25 cellular contexts compared by ENCODE assay signal in genomic region chr22:41030891-41031290, GRCh38.
DNase-seq lines count a peak whose midpoint lies in the region; ATAC-seq and TF ChIP-seq lines count a peak whose summit lies in the region.
"Had no signal": no experiment of that assay in that cellular context is flagged by ENCODE, and none has a peak within 500 bp of the region (broad histone marks: within the 10 kb centered on the region; RNA-seq: fewer than 3 reads in every experiment).

No MANE protein-coding gene starts in this region.

- intact Hi-C loops in MCF 10A (cut with micrococcal nuclease) (no loop called here), breast epithelium (cut with DNase I; ENCODE audit: low total_unique reads) (no loop called here)
- intact Hi-C loops in activated CD8-positive, alpha-beta T cell treated with anti-CD3 and anti-CD28 coated beads for 36 hours (cut with micrococcal nuclease): no loop called here

- H3K27ac ChIP-seq in breast epithelium: no peak overlapping the region
- H3K27ac ChIP-seq: 22Rv1, epithelial cell of prostate, KMS-11 had no signal

- no TSS peak for BruUV-seq in MCF 10A (replicated peaks; lab: Mats Ljungman, UMichigan)

- no peak overlapping the region for H3K4me3 Mint-ChIP-seq in MCF 10A (ENCODE audit: unreplicated experiment)
- no peak overlapping the region for H3K4me3 Mint-ChIP-seq in activated CD8-positive, alpha-beta T cell treated with anti-CD3 and anti-CD28 coated beads for 36 hours
- H3K4me3 Mint-ChIP-seq: activated CD8-positive, alpha-beta T cell treated with anti-CD3 and anti-CD28 coated beads, Interleukin-2, amount 10 ng/mL, durations not matched to agents 7 days and 5 days; memory B cell; naive B cell; stimulated activated naive CD8-positive, alpha-beta T cell treated with anti-CD3 and anti-CD28 coated beads, Interleukin-15, Interleukin-2, amounts not matched to agents 100 ng/mL and 50 ng/mL, for 24 hours had no signal

- no peaks in the 10 kb centered on the region for H3K27me3 Mint-ChIP-seq in MCF 10A (ENCODE audit: insufficient read depth, unreplicated experiment)
- no peaks in the 10 kb centered on the region for H3K27me3 Mint-ChIP-seq in activated CD8-positive, alpha-beta T cell treated with anti-CD3 and anti-CD28 coated beads for 36 hours
- H3K27me3 Mint-ChIP-seq: memory B cell; stimulated activated naive CD8-positive, alpha-beta T cell treated with anti-CD3 and anti-CD28 coated beads, Interleukin-15, Interleukin-2, amounts not matched to agents 100 ng/mL and 50 ng/mL, for 24 hours had no signal

- H3K9me3 Mint-ChIP-seq in MCF 10A (ENCODE audit: unreplicated experiment): no peaks in the 10 kb centered on the region
- no peaks in the 10 kb centered on the region for H3K9me3 Mint-ChIP-seq in activated CD8-positive, alpha-beta T cell treated with anti-CD3 and anti-CD28 coated beads for 36 hours
- H3K9me3 Mint-ChIP-seq: memory B cell; naive B cell; stimulated activated naive CD8-positive, alpha-beta T cell treated with anti-CD3 and anti-CD28 coated beads, Interleukin-15, Interleukin-2, amounts not matched to agents 100 ng/mL and 50 ng/mL, for 24 hours had no signal

- H3K36me3 ChIP-seq in breast epithelium: no peaks in the 10 kb centered on the region
- no peaks in the 10 kb centered on the region for H3K36me3 ChIP-seq in adipocyte (ENCODE audit: control insufficient read depth, insufficient read depth, low read length, severe bottlenecking)
- H3K36me3 ChIP-seq: tibial nerve had no signal

- no peaks in the 10 kb centered on the region for H3K27me3 ChIP-seq in breast epithelium
- peaks cover 5% of the 10 kb centered on the region for H3K27me3 ChIP-seq in adipocyte (replicated peaks; ENCODE audit: control insufficient read depth, insufficient read depth, low read length)
- H3K27me3 ChIP-seq: tibial nerve had no signal

- no peak for ATAC-seq in GM18502 (IDR thresholded peaks at IDR 0.05; ENCODE audit: poor library complexity, unreplicated experiment)
- ATAC-seq in GM21786 (IDR thresholded peaks at IDR 0.05; ENCODE audit: unreplicated experiment): no peak
- no peak for ATAC-seq in activated CD8-positive, alpha-beta T cell treated with anti-CD3 and anti-CD28 coated beads for 36 hours
- ATAC-seq: activated CD4-positive, CD25-positive, alpha-beta regulatory T cell treated with anti-CD3 and anti-CD28 coated beads, Interleukin-2, amount 50 U/mL, for 24 hours; activated CD8-positive, alpha-beta T cell treated with anti-CD3 and anti-CD28 coated beads, Interleukin-2, amount 10 ng/mL, durations not matched to agents 7 days and 5 days had no signal

- POLR2A ChIA-PET in MCF 10A (lab: Yijun Ruan, JAX): interaction anchor here (0.6 to 4.6 kb wide), 3 partner anchors 9 to 549 kb away, joined by 3 to 38 read pairs (median 13); partner anchors contain the start of gene EP300
- POLR2A ChIA-PET in activated CD8-positive, alpha-beta T cell treated with anti-CD3 and anti-CD28 coated beads for 36 hours (lab: Charles Lee): interaction anchor here (1.2 kb wide), 1 partner anchor 9 kb away, joined by 4 read pairs; no protein-coding TSS in a partner anchor

- DNase-seq in MCF 10A (ENCODE audit: unreplicated experiment): peak; percentile 77
- no peak for DNase-seq in breast epithelium (ENCODE audit: low spot score in 2 of 2)
- peak; percentile 42 for DNase-seq in adipocyte (ENCODE audit: low read depth)
- peak; percentile 80 for DNase-seq in fibroblast of peridontal ligament (ENCODE audit: extremely low read depth)
- no peak for DNase-seq in activated CD8-positive, alpha-beta T cell treated with anti-CD3 and anti-CD28 coated beads for 36 hours
- DNase-seq in NCI-H2107 treated with DMSO at 0.1 percent for 48 hours (lab: John Stamatoyannopoulos, UW; ENCODE audit: unreplicated experiment): no peak
- DNase-seq: activated CD8-positive, alpha-beta T cell treated with anti-CD3 and anti-CD28 coated beads, Interleukin-2, amount 10 ng/mL, durations not matched to agents 7 days and 5 days; activated T-cell treated with anti-CD3 and anti-CD28 coated beads, Interleukin-2, amount 50 U/mL, for 1 hour; amniotic stem cell; Calu3; cerebellar nuclear complex; naive B cell; NCI-H187; occipital lobe; Right ventricle myocardium superior; stimulated activated CD4-positive, alpha-beta T cell treated with anti-CD3 and anti-CD28 coated beads, Interleukin-4, amount 100 ng/mL, for 4 hours had no signal

- H3K27ac Mint-ChIP-seq in MCF 10A (ENCODE audit: low read depth, unreplicated experiment): no peak overlapping the region
- no peak overlapping the region for H3K27ac Mint-ChIP-seq in activated CD8-positive, alpha-beta T cell treated with anti-CD3 and anti-CD28 coated beads for 36 hours
- H3K27ac Mint-ChIP-seq: activated CD8-positive, alpha-beta T cell treated with anti-CD3 and anti-CD28 coated beads, Interleukin-2, amount 10 ng/mL, durations not matched to agents 7 days and 5 days; memory B cell; stimulated activated naive CD8-positive, alpha-beta T cell treated with anti-CD3 and anti-CD28 coated beads, Interleukin-15, Interleukin-2, amounts not matched to agents 100 ng/mL and 50 ng/mL, for 24 hours had no signal

- H3K4me3 ChIP-seq in breast epithelium (no peak overlapping the region), adipocyte (ENCODE audit: low read length) (no peak overlapping the region)
- H3K4me3 ChIP-seq: tibial nerve had no signal

- no peak for TF ChIP-seq POLR2A in breast epithelium (IDR thresholded peaks at IDR 0.05)

- no peak for TF ChIP-seq CTCF in MCF 10A (IDR thresholded peaks at IDR 0.05; ENCODE audit: unreplicated experiment)
- no peak for TF ChIP-seq CTCF in breast epithelium (IDR thresholded peaks at IDR 0.05)
- no peak for TF ChIP-seq CTCF in activated CD8-positive, alpha-beta T cell treated with anti-CD3 and anti-CD28 coated beads for 36 hours (IDR thresholded peaks at IDR 0.05)

- CTCF ChIA-PET in MCF 10A (lab: Yijun Ruan, JAX): interaction anchor here (1.1 kb wide), 1 partner anchor 11 kb away, joined by 4 read pairs; no protein-coding TSS in a partner anchor
- CTCF ChIA-PET in activated CD8-positive, alpha-beta T cell treated with anti-CD3 and anti-CD28 coated beads for 36 hours (lab: Charles Lee): interaction anchor here (2.5 kb wide), 1 partner anchor 108 kb away, joined by 13 read pairs; no protein-coding TSS in a partner anchor

- H3K9me3 ChIP-seq in breast epithelium (no peaks in the 10 kb centered on the region), adipocyte (ENCODE audit: control insufficient read depth, low read length) (no peaks in the 10 kb centered on the region)
- H3K9me3 ChIP-seq: tibial nerve had no signal

- no peaks in the 10 kb centered on the region for H3K4me1 ChIP-seq in breast epithelium
- H3K4me1 ChIP-seq in adipocyte (ENCODE audit: control insufficient read depth, insufficient read depth, low read length): peaks cover 26% of the 10 kb centered on the region

- H3K36me3 Mint-ChIP-seq in MCF 10A (ENCODE audit: insufficient read depth, unreplicated experiment): no peaks in the 10 kb centered on the region
- H3K36me3 Mint-ChIP-seq in activated CD8-positive, alpha-beta T cell treated with anti-CD3 and anti-CD28 coated beads for 36 hours (ENCODE audit: low read depth): no peaks in the 10 kb centered on the region
- H3K36me3 Mint-ChIP-seq: memory B cell, naive B cell had no signal

- H3K9ac ChIP-seq in adipocyte (ENCODE audit: low read length): no peak overlapping the region
- H3K9ac ChIP-seq: KMS-11 had no signal

- H3K4me1 Mint-ChIP-seq in MCF 10A (ENCODE audit: insufficient read depth, unreplicated experiment): peaks cover 16% of the 10 kb centered on the region
- H3K4me1 Mint-ChIP-seq in activated CD8-positive, alpha-beta T cell treated with anti-CD3 and anti-CD28 coated beads for 36 hours (ENCODE audit: low read depth): no peaks in the 10 kb centered on the region
- H3K4me1 Mint-ChIP-seq: naive B cell had no signal

Comparison
In these comparisons a context has a peak if more than half of its experiments do, and no peak if none do; other contexts are left out.
1. DNase-seq: peak in MCF 10A (single experiment), adipocyte (single experiment) and fibroblast of peridontal ligament (single experiment); none in breast epithelium (0 of 2), activated CD8-positive, alpha-beta T cell treated with anti-CD3 and anti-CD28 coated beads for 36 hours (single experiment) and NCI-H2107 treated with DMSO at 0.1 percent for 48 hours (single experiment).